10 cellular contexts compared by ENCODE assay signal in genomic region chr20:32560989-32561830, GRCh38. TPM values are rescaled to one million over a fixed set of nuclear protein-coding genes. Genes with fewer than 3 reads are reported as not detected.
DNase-seq lines count a peak whose midpoint lies in the region; ATAC-seq and TF ChIP-seq lines count a peak whose summit lies in the region.
"Had no signal": no experiment of that assay in that cellular context is flagged by ENCODE, and none has a peak within 500 bp of the region (broad histone marks: within the 10 kb centered on the region; RNA-seq: fewer than 3 reads in every experiment).

No MANE protein-coding gene starts in this region.

- H3K36me3 ChIP-seq in ectodermal cell (ENCODE audit: control insufficient read depth, insufficient read depth, low read length) = no peaks in the 10 kb centered on the region

- H3K9me3 ChIP-seq in ectodermal cell (ENCODE audit: control insufficient read depth, low read length) = no peaks in the 10 kb centered on the region

- TF ChIP-seq CTCF in omental fat pad (IDR thresholded peaks at IDR 0.05) = no peak

- no peaks in the 10 kb centered on the region for H3K27me3 ChIP-seq in ectodermal cell (ENCODE audit: control insufficient read depth, insufficient read depth, low read length, poor library complexity, severe bottlenecking)

- H3K27ac ChIP-seq in ectodermal cell (ENCODE audit: insufficient read depth, low read depth, low read length, poor library complexity, severe bottlenecking) = peak overlapping the region; percentile 78

- peak overlapping the region; percentile 65 for H3K27ac Mint-ChIP-seq in activated naive CD4-positive, alpha-beta T cell treated with anti-CD3 and anti-CD28 coated beads for 36 hours
- H3K27ac Mint-ChIP-seq in stimulated activated memory B cell treated with anti-CD40 and anti-IgM and Interleukin-4, amounts not matched to agents 10 μg/mL and 1 μg/mL and 100 μg/mL, for 72 hours = peak overlapping the region; percentile 81
- no peak overlapping the region for H3K27ac Mint-ChIP-seq in activated T-helper 2 cell treated with anti-CD3 and anti-CD28 coated beads, Interferon-gamma antibody, Interleukin-2, Interleukin-4, amounts not matched to agents 10 μg/mL and 5 μg/mL and 100 μg/mL, durations not matched to agents 14 hours and 24 hours and 36 hours
- H3K27ac Mint-ChIP-seq: T-helper 1 cell treated with Interleukin-12 subunit alpha and Interleukin-12 subunit beta and Interleukin-4 antibody, amounts not matched to agents 30 μg/mL and 1 μg/mL, for 36 hours had no signal

- H3K4me3 Mint-ChIP-seq in activated naive CD4-positive, alpha-beta T cell treated with anti-CD3 and anti-CD28 coated beads for 36 hours = peak overlapping the region; percentile 48
- H3K4me3 Mint-ChIP-seq in stimulated activated memory B cell treated with anti-CD40 and anti-IgM and Interleukin-4, amounts not matched to agents 10 μg/mL and 1 μg/mL and 100 μg/mL, for 72 hours = no peak overlapping the region
- H3K4me3 Mint-ChIP-seq in activated T-helper 2 cell treated with anti-CD3 and anti-CD28 coated beads, Interferon-gamma antibody, Interleukin-2, Interleukin-4, amounts not matched to agents 10 μg/mL and 5 μg/mL and 100 μg/mL, durations not matched to agents 14 hours and 24 hours and 36 hours (ENCODE audit: low read depth) = no peak overlapping the region
- H3K4me3 Mint-ChIP-seq: T-helper 1 cell treated with Interleukin-12 subunit alpha and Interleukin-12 subunit beta and Interleukin-4 antibody, amounts not matched to agents 30 μg/mL and 1 μg/mL, for 36 hours had no signal

- 11 to 12% methylated on average over 27 of the region's 27 CpGs for WGBS in ectodermal cell, 2 experiments

- H3K4me3 ChIP-seq in ectodermal cell (ENCODE audit: insufficient read depth, low read depth, low read length) = no peak overlapping the region

- peaks cover 47% of the 10 kb centered on the region for H3K4me1 ChIP-seq in ectodermal cell (ENCODE audit: control insufficient read depth, insufficient read depth, low read length)

- H3K27me3 Mint-ChIP-seq in activated naive CD4-positive, alpha-beta T cell treated with anti-CD3 and anti-CD28 coated beads for 36 hours (ENCODE audit: low read depth) = no peaks in the 10 kb centered on the region
- H3K27me3 Mint-ChIP-seq in stimulated activated memory B cell treated with anti-CD40 and anti-IgM and Interleukin-4, amounts not matched to agents 10 μg/mL and 1 μg/mL and 100 μg/mL, for 72 hours = peaks cover 10% of the 10 kb centered on the region
- no peaks in the 10 kb centered on the region for H3K27me3 Mint-ChIP-seq in activated T-helper 2 cell treated with anti-CD3 and anti-CD28 coated beads, Interferon-gamma antibody, Interleukin-2, Interleukin-4, amounts not matched to agents 10 μg/mL and 5 μg/mL and 100 μg/mL, durations not matched to agents 14 hours and 24 hours and 36 hours (ENCODE audit: low read depth)

- H3K9me3 Mint-ChIP-seq in activated naive CD4-positive, alpha-beta T cell treated with anti-CD3 and anti-CD28 coated beads for 36 hours = no peaks in the 10 kb centered on the region
- no peaks in the 10 kb centered on the region for H3K9me3 Mint-ChIP-seq in stimulated activated memory B cell treated with anti-CD40 and anti-IgM and Interleukin-4, amounts not matched to agents 10 μg/mL and 1 μg/mL and 100 μg/mL, for 72 hours
- H3K9me3 Mint-ChIP-seq in activated T-helper 2 cell treated with anti-CD3 and anti-CD28 coated beads, Interferon-gamma antibody, Interleukin-2, Interleukin-4, amounts not matched to agents 10 μg/mL and 5 μg/mL and 100 μg/mL, durations not matched to agents 14 hours and 24 hours and 36 hours = no peaks in the 10 kb centered on the region
- H3K9me3 Mint-ChIP-seq: T-helper 1 cell treated with Interleukin-12 subunit alpha and Interleukin-12 subunit beta and Interleukin-4 antibody, amounts not matched to agents 30 μg/mL and 1 μg/mL, for 36 hours had no signal

- no peaks in the 10 kb centered on the region for H3K36me3 Mint-ChIP-seq in activated naive CD4-positive, alpha-beta T cell treated with anti-CD3 and anti-CD28 coated beads for 36 hours (ENCODE audit: low read depth)
- H3K36me3 Mint-ChIP-seq in stimulated activated memory B cell treated with anti-CD40 and anti-IgM and Interleukin-4, amounts not matched to agents 10 μg/mL and 1 μg/mL and 100 μg/mL, for 72 hours = peaks cover 4% of the 10 kb centered on the region
- H3K36me3 Mint-ChIP-seq in activated T-helper 2 cell treated with anti-CD3 and anti-CD28 coated beads, Interferon-gamma antibody, Interleukin-2, Interleukin-4, amounts not matched to agents 10 μg/mL and 5 μg/mL and 100 μg/mL, durations not matched to agents 14 hours and 24 hours and 36 hours (ENCODE audit: low read depth) = no peaks in the 10 kb centered on the region

- peak; percentile 47 for DNase-seq in activated naive CD4-positive, alpha-beta T cell treated with anti-CD3 and anti-CD28 coated beads for 36 hours
- DNase-seq in activated naive CD4-positive, alpha-beta T cell treated with anti-CD3 and anti-CD28 coated beads, Interleukin-2, amount 50 U/mL, for 16 hours = no peak
- DNase-seq in NCI-H2171 (lab: John Stamatoyannopoulos, UW) (peak; percentile 93), omental fat pad (ENCODE audit: low spot score) (no peak)
- no peak for DNase-seq in activated T-helper 2 cell treated with anti-CD3 and anti-CD28 coated beads, Interferon-gamma antibody, Interleukin-2, Interleukin-4, amounts not matched to agents 10 μg/mL and 5 μg/mL and 100 μg/mL, durations not matched to agents 14 hours and 24 hours and 36 hours (ENCODE audit: low spot score)
- DNase-seq: NCI-H2029 treated with DMSO at 0.1 percent for 48 hours had no signal

- CTCF ChIA-PET in activated naive CD4-positive, alpha-beta T cell treated with anti-CD3 and anti-CD28 coated beads for 36 hours (lab: Charles Lee) = interaction anchor here (1.4 to 1.6 kb wide), 2 partner anchors 8 to 39 kb away, joined by 4 read pairs; no protein-coding TSS in a partner anchor

- intact Hi-C loops in activated naive CD4-positive, alpha-beta T cell treated with anti-CD3 and anti-CD28 coated beads for 36 hours (cut with micrococcal nuclease) = no loop called here
- intact Hi-C loops in activated T-helper 2 cell treated with anti-CD3 and anti-CD28 coated beads, Interferon-gamma antibody, Interleukin-2, Interleukin-4, amounts not matched to agents 10 μg/mL and 5 μg/mL and 100 μg/mL, durations not matched to agents 14 hours and 24 hours and 36 hours (cut with micrococcal nuclease) = no loop called here

- ATAC-seq in stimulated activated memory B cell treated with anti-CD40 and anti-IgM and Interleukin-4, amounts not matched to agents 10 μg/mL and 1 μg/mL and 100 μg/mL, for 72 hours = peak; percentile 59
- no peak for ATAC-seq in omental fat pad (ENCODE audit: low FRiP score)
- ATAC-seq in HG02938 (IDR thresholded peaks at IDR 0.05; ENCODE audit: unreplicated experiment) = no peak

- H3K4me1 Mint-ChIP-seq in activated naive CD4-positive, alpha-beta T cell treated with anti-CD3 and anti-CD28 coated beads for 36 hours (ENCODE audit: low read depth) = peaks cover 51% of the 10 kb centered on the region
- peaks cover 39% of the 10 kb centered on the region for H3K4me1 Mint-ChIP-seq in stimulated activated memory B cell treated with anti-CD40 and anti-IgM and Interleukin-4, amounts not matched to agents 10 μg/mL and 1 μg/mL and 100 μg/mL, for 72 hours
- H3K4me1 Mint-ChIP-seq in activated T-helper 2 cell treated with anti-CD3 and anti-CD28 coated beads, Interferon-gamma antibody, Interleukin-2, Interleukin-4, amounts not matched to agents 10 μg/mL and 5 μg/mL and 100 μg/mL, durations not matched to agents 14 hours and 24 hours and 36 hours (ENCODE audit: low read depth) = no peaks in the 10 kb centered on the region

RNA-seq across cellular contexts. Expression of gene NOL4L, which starts 23.9 kb away (rescaled TPM):
- total RNA-seq in activated naive CD4-positive, alpha-beta T cell treated with anti-CD3 and anti-CD28 coated beads for 36 hours = 10 to 100 TPM; 24.8 to 29.2 TPM
- polyA plus RNA-seq in ectodermal cell (2013, experiment 1 of 4) = 34.9 TPM
- polyA plus RNA-seq in ectodermal cell (2013, experiment 2 of 4) = 36.7 TPM
- polyA plus RNA-seq in ectodermal cell (2013, experiment 3 of 4) = 33.6 TPM
- 37.4 TPM for polyA plus RNA-seq in ectodermal cell (2013, experiment 4 of 4)
- 10 to 100 TPM in 3 of 4 donors, 1 to 10 TPM in 1; 6.8 to 15.3 (median 13.6) TPM for total RNA-seq in omental fat pad
- total RNA-seq in activated T-helper 2 cell treated with anti-CD3 and anti-CD28 coated beads, Interferon-gamma antibody, Interleukin-2, Interleukin-4, amounts not matched to agents 10 μg/mL and 5 μg/mL and 100 μg/mL, durations not matched to agents 14 hours and 24 hours and 36 hours = 13.2 and 14.2 TPM in 2 replicates

Comparison
In these comparisons a context has a peak if more than half of its experiments do, and no peak if none do; other contexts are left out.
1. DNase-seq: peak in activated naive CD4-positive, alpha-beta T cell treated with anti-CD3 and anti-CD28 coated beads for 36 hours (single experiment) and NCI-H2171 (single experiment); none in activated naive CD4-positive, alpha-beta T cell treated with anti-CD3 and anti-CD28 coated beads, Interleukin-2, amount 50 U/mL, for 16 hours (single experiment), omental fat pad (single experiment) and activated T-helper 2 cell treated with anti-CD3 and anti-CD28 coated beads, Interferon-gamma antibody, Interleukin-2, Interleukin-4, amounts not matched to agents 10 μg/mL and 5 μg/mL and 100 μg/mL, durations not matched to agents 14 hours and 24 hours and 36 hours (single experiment).